ENCODE assay signal across 15 cellular contexts in genomic region chr5:158050401-158050800, GRCh38.
A peak's percentile ranks its signal among the peaks of the same experiment; 100 is the strongest.
DNase-seq lines count a peak whose midpoint lies in the region; ATAC-seq and TF ChIP-seq lines count a peak whose summit lies in the region.
"Had no signal": no experiment of that assay in that cellular context is flagged by ENCODE, and none has a peak within 500 bp of the region (broad histone marks: within the 10 kb centered on the region; RNA-seq: fewer than 3 reads in every experiment).

No MANE protein-coding gene starts in this region.

- TF ChIP-seq CTCF in fibroblast of the aortic adventitia (IDR thresholded peaks at IDR 0.05; ENCODE audit: insufficient read depth, low read length) (no peak), uterus (IDR thresholded peaks at IDR 0.05) (no peak)

- H3K27me3 Mint-ChIP-seq in T-helper 2 cell treated with Interferon-gamma antibody and Interleukin-4, amounts not matched to agents 5 μg/mL and 100 μg/mL, for 36 hours (ENCODE audit: low read depth) = peaks cover 5% of the 10 kb centered on the region

- no peak for TF ChIP-seq POLR2A in uterus (IDR thresholded peaks at IDR 0.05)

- DNase-seq in EH (ENCODE audit: low read depth) (peak; percentile 58), adipocyte (ENCODE audit: low read depth) (peak; percentile 48), fibroblast of the aortic adventitia (ENCODE audit: low read depth) (peak; percentile 19), uterus (no peak), RPMI8226 (no peak)
- DNase-seq in T-helper 2 cell treated with Interferon-gamma antibody and Interleukin-4, amounts not matched to agents 5 μg/mL and 100 μg/mL, for 36 hours (ENCODE audit: low spot score) = no peak
- DNase-seq: ACHN, MV-4-11, NCI-H1436 treated with DMSO at 0.1 percent for 48 hours, NCI-H2107, NCI-H446 had no signal

- peaks cover 3% of the 10 kb centered on the region for H3K27me3 ChIP-seq in adipocyte (replicated peaks; ENCODE audit: control insufficient read depth, insufficient read depth, low read length)
- H3K27me3 ChIP-seq in uterus = no peaks in the 10 kb centered on the region
- H3K27me3 ChIP-seq: BLaER1 treated with 17β-estradiol and CSF1 and Interleukin-3, amounts not matched to agents 10 nM and 100 nM had no signal

- no peak overlapping the region for H3K27ac Mint-ChIP-seq in T-helper 2 cell treated with Interferon-gamma antibody and Interleukin-4, amounts not matched to agents 5 μg/mL and 100 μg/mL, for 36 hours

- peaks cover 4% of the 10 kb centered on the region for H3K9me3 ChIP-seq in adipocyte (ENCODE audit: control insufficient read depth, low read length)
- H3K9me3 ChIP-seq in uterus = no peaks in the 10 kb centered on the region
- H3K9me3 ChIP-seq: HAP-1 had no signal

- no peak overlapping the region for H3K4me3 Mint-ChIP-seq in T-helper 2 cell treated with Interferon-gamma antibody and Interleukin-4, amounts not matched to agents 5 μg/mL and 100 μg/mL, for 36 hours

- intact Hi-C loops in uterus (cut with DNase I; ENCODE audit: low total_unique reads) = no loop called here

- no peak for ATAC-seq in HG03135 (IDR thresholded peaks at IDR 0.05; ENCODE audit: unreplicated experiment)

- H3K36me3 ChIP-seq in adipocyte (ENCODE audit: control insufficient read depth, insufficient read depth, low read length, severe bottlenecking) (no peaks in the 10 kb centered on the region), uterus (no peaks in the 10 kb centered on the region)
- H3K36me3 ChIP-seq: BLaER1 treated with 17β-estradiol and CSF1 and Interleukin-3, amounts not matched to agents 10 nM and 100 nM; HAP-1 had no signal

- H3K4me1 ChIP-seq in adipocyte (ENCODE audit: control insufficient read depth, insufficient read depth, low read length) (peaks cover 17% of the 10 kb centered on the region), uterus (peaks cover 0 to 1% of the 10 kb centered on the region in 2 donors)
- H3K4me1 ChIP-seq: HAP-1 had no signal

- peak overlapping the region; percentile 33 to 69 for H3K27ac ChIP-seq in uterus
- H3K27ac ChIP-seq: BLaER1 treated with 17β-estradiol and CSF1 and Interleukin-3, amounts not matched to agents 10 nM and 100 nM; SK-N-MC had no signal

- no peak overlapping the region for H3K9ac ChIP-seq in adipocyte (ENCODE audit: low read length)
- H3K9ac ChIP-seq: BLaER1 treated with 17β-estradiol and CSF1 and Interleukin-3, amounts not matched to agents 10 nM and 100 nM had no signal

- no peaks in the 10 kb centered on the region for H3K9me3 Mint-ChIP-seq in T-helper 2 cell treated with Interferon-gamma antibody and Interleukin-4, amounts not matched to agents 5 μg/mL and 100 μg/mL, for 36 hours

- H3K4me3 ChIP-seq in adipocyte (ENCODE audit: low read length) (no peak overlapping the region), fibroblast of the aortic adventitia (ENCODE audit: low read depth, low read length) (no peak overlapping the region), uterus (no peak overlapping the region)
- H3K4me3 ChIP-seq: BLaER1 treated with 17β-estradiol and CSF1 and Interleukin-3, amounts not matched to agents 10 nM and 100 nM; HAP-1; SK-N-MC had no signal

- H3K36me3 Mint-ChIP-seq in T-helper 2 cell treated with Interferon-gamma antibody and Interleukin-4, amounts not matched to agents 5 μg/mL and 100 μg/mL, for 36 hours (ENCODE audit: low read depth) = no peaks in the 10 kb centered on the region

- H3K4me1 Mint-ChIP-seq in T-helper 2 cell treated with Interferon-gamma antibody and Interleukin-4, amounts not matched to agents 5 μg/mL and 100 μg/mL, for 36 hours (ENCODE audit: low read depth) = no peaks in the 10 kb centered on the region

Comparison
In these comparisons a context has a peak if more than half of its experiments do, and no peak if none do; other contexts are left out.
1. DNase-seq: peak in EH (single experiment), adipocyte (single experiment) and fibroblast of the aortic adventitia (single experiment); none in uterus (0 of 2), RPMI8226 (single experiment) and T-helper 2 cell treated with Interferon-gamma antibody and Interleukin-4, amounts not matched to agents 5 μg/mL and 100 μg/mL, for 36 hours (single experiment).